Comparison of ENCODE assay signal across 25 cellular contexts in the genomic region with DNA sequence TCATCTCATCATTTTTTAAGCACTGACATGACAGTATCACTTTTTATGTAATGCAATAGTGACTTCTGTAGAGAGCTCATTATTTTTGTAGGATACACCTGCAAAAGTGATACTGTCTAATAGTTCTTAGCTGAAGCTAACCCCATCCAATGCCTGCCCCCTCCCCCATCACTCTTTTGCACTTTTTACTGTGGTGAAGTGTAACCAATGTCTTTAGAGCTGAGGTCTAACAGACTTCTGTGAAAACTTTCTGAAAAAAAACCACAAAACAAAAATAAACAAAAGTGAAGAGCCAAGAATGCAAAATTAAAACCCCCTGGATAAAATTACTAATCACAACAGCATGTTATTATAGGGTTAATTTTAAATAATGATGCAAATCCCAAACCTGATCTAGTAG.
DNase-seq lines count a peak whose midpoint lies in the region; TF ChIP-seq lines count a peak whose summit lies in the region.
"Had no signal": no experiment of that assay in that cellular context is flagged by ENCODE, and none has a peak within 500 bp of the region (broad histone marks: within the 10 kb centered on the region; RNA-seq: fewer than 3 reads in every experiment).

No MANE protein-coding gene starts in this region.

- H3K27me3 ChIP-seq in GM06990 (replicated peaks; ENCODE audit: control insufficient read depth, insufficient read depth, low read length) = no peaks in the 10 kb centered on the region

- TF ChIP-seq CTCF in GM06990 (IDR thresholded peaks at IDR 0.05; ENCODE audit: insufficient read depth, low read length, poor library complexity, severe bottlenecking) = no peak
- no peak for TF ChIP-seq CTCF in astrocyte of the cerebellum (IDR thresholded peaks at IDR 0.05; ENCODE audit: low read depth, low read length, missing control alignments)

- DNase-seq in GM06990 (ENCODE audit: extremely low read depth, insufficient read length) (peak; percentile 15), astrocyte of the cerebellum (ENCODE audit: low read depth) (peak; percentile 16), myocyte (ENCODE audit: low read depth) (peak; percentile 9), NCI-H748 (lab: John Stamatoyannopoulos, UW; ENCODE audit: unreplicated experiment) (no peak), GM03348 (ENCODE audit: low spot score) (no peak), SHP77 (lab: John Stamatoyannopoulos, UW) (no peak)
- DNase-seq: Caco-2; CD4-positive, alpha-beta memory T cell; DMS 273 treated with DMSO at 0.1 percent for 48 hours; DMS79 treated with DMSO at 0.1 percent for 48 hours; GM23248; IMR-90; Kasumi-1; NCI-H1105 treated with DMSO at 0.1 percent for 48 hours; NCI-H1694; NCI-H2081 treated with DMSO at 0.1 percent for 48 hours; NCI-H2171 treated with DMSO at 0.1 percent for 48 hours; NCI-H524 treated with DMSO at 0.1 percent for 48 hours; PC-9; RPMI8226; SHP77 treated with DMSO at 0.1 percent for 48 hours; SW 1271; T-helper 17 cell had no signal

- H3K36me3 ChIP-seq in GM06990 (ENCODE audit: control insufficient read depth, insufficient read depth, low read length) (no peaks in the 10 kb centered on the region), KOPT-K1 (ENCODE audit: insufficient read depth, low read length) (no peaks in the 10 kb centered on the region)

- H3K9me3 ChIP-seq in KOPT-K1 (ENCODE audit: insufficient read depth, low read length, poor library complexity, severe bottlenecking) = no peaks in the 10 kb centered on the region
- H3K9me3 ChIP-seq: Caco-2 had no signal

- H3K4me3 ChIP-seq in GM06990 (replicated peaks; ENCODE audit: low read depth, low read length) = no peak overlapping the region
- no peak overlapping the region for H3K4me3 ChIP-seq in astrocyte of the cerebellum (ENCODE audit: low read depth, low read length)
- H3K4me3 ChIP-seq: GM23248, PC-9, SK-N-MC had no signal

- peak overlapping the region; percentile 48 for H3K27ac ChIP-seq in KOPT-K1 (ENCODE audit: low read depth, low read length, poor library complexity, severe bottlenecking)
- H3K27ac ChIP-seq: GM23248, PC-9, SK-N-MC had no signal

- in situ Hi-C loops in astrocyte of the cerebellum (cut with HindIII; ENCODE audit: low sequenced_read_pairs) = no loop called here

Comparison
In these comparisons a context has a peak if more than half of its experiments do, and no peak if none do; other contexts are left out.
1. DNase-seq: peak in GM06990 (single experiment), astrocyte of the cerebellum (single experiment) and myocyte (single experiment); none in NCI-H748 (single experiment), GM03348 (single experiment) and SHP77 (0 of 2).